In genomic region chr6:67068781-67069180, GRCh38 we compare ENCODE assay signal across 24 cellular contexts.
DNase-seq lines count a peak whose midpoint lies in the region; ATAC-seq lines count a peak whose summit lies in the region.
"Had no signal": no experiment of that assay in that cellular context is flagged by ENCODE, and none has a peak within 500 bp of the region (broad histone marks: within the 10 kb centered on the region; RNA-seq: fewer than 3 reads in every experiment).

No MANE protein-coding gene starts in this region.

- H3K27ac Mint-ChIP-seq in stimulated activated memory B cell treated with anti-CD40 and anti-IgM and Interleukin-4, amounts not matched to agents 10 μg/mL and 1 μg/mL and 100 μg/mL, for 72 hours: no peak overlapping the region
- H3K27ac Mint-ChIP-seq: CD14-positive monocyte; CD4-positive, alpha-beta memory T cell; CD4-positive, CD25-positive, alpha-beta regulatory T cell; CD8-positive, alpha-beta memory T cell had no signal

- H3K4me3 ChIP-seq in HAP-1: no peak overlapping the region
- no peak overlapping the region for H3K4me3 ChIP-seq in mesendoderm (ENCODE audit: low read length)
- H3K4me3 ChIP-seq: BLaER1, GM12878 had no signal

- H3K9me3 Mint-ChIP-seq in stimulated activated memory B cell treated with anti-CD40 and anti-IgM and Interleukin-4, amounts not matched to agents 10 μg/mL and 1 μg/mL and 100 μg/mL, for 72 hours: no peaks in the 10 kb centered on the region

- peaks cover 3% of the 10 kb centered on the region; the same call in 1 of the 2 replicates for H3K9me3 ChIP-seq in HAP-1
- H3K9me3 ChIP-seq: BLaER1 had no signal

- H3K27me3 ChIP-seq in HAP-1 (ENCODE audit: low read depth) (no peaks in the 10 kb centered on the region), mesendoderm (ENCODE audit: insufficient read depth, low read length, poor library complexity) (no peaks in the 10 kb centered on the region)
- H3K27me3 ChIP-seq: BE2C, BLaER1 had no signal

- H3K36me3 ChIP-seq in HAP-1 (replicated peaks): peaks cover 6% of the 10 kb centered on the region; the same call in 1 of the 2 replicates
- no peaks in the 10 kb centered on the region for H3K36me3 ChIP-seq in mesendoderm (ENCODE audit: control insufficient read depth, insufficient read depth, low read length)
- H3K36me3 ChIP-seq: BE2C, BLaER1 had no signal

- no peak overlapping the region for H3K27ac ChIP-seq in mesendoderm (ENCODE audit: low read depth, low read length)
- H3K27ac ChIP-seq: BLaER1 had no signal

- H3K56ac ChIP-seq in mesendoderm (ENCODE audit: low read length): no peak overlapping the region

- peaks cover 16% of the 10 kb centered on the region for H3K4me1 ChIP-seq in HAP-1
- H3K4me1 ChIP-seq in mesendoderm (ENCODE audit: control insufficient read depth, low read depth, low read length): no peaks in the 10 kb centered on the region
- H3K4me1 ChIP-seq: BE2C, BLaER1 had no signal

- no peaks in the 10 kb centered on the region for H3K79me2 ChIP-seq in mesendoderm (ENCODE audit: control insufficient read depth, insufficient read depth, low read length)

- no peak overlapping the region for H2BK120ac ChIP-seq in mesendoderm (ENCODE audit: low read depth, low read length)

- in situ Hi-C loops in HAP-1 (cut with MboI; ENCODE audit: low sequenced_read_pairs): no loop called here

- no peak overlapping the region for H3K23ac ChIP-seq in mesendoderm (ENCODE audit: low read length)

- no peaks in the 10 kb centered on the region for H3K36me3 Mint-ChIP-seq in stimulated activated memory B cell treated with anti-CD40 and anti-IgM and Interleukin-4, amounts not matched to agents 10 μg/mL and 1 μg/mL and 100 μg/mL, for 72 hours
- H3K36me3 Mint-ChIP-seq: CD14-positive monocyte; CD4-positive, alpha-beta memory T cell; CD4-positive, CD25-positive, alpha-beta regulatory T cell; CD8-positive, alpha-beta memory T cell had no signal

- ATAC-seq in stimulated activated memory B cell treated with anti-CD40 and anti-IgM and Interleukin-4, amounts not matched to agents 10 μg/mL and 1 μg/mL and 100 μg/mL, for 72 hours: peak; percentile 8
- no peak for ATAC-seq in HG02852 (IDR thresholded peaks at IDR 0.05; ENCODE audit: unreplicated experiment)
- no peak for ATAC-seq in GM21423 (IDR thresholded peaks at IDR 0.05; ENCODE audit: unreplicated experiment)
- ATAC-seq: GM12878 had no signal

- H3K18ac ChIP-seq in mesendoderm (ENCODE audit: low read length): no peak overlapping the region

- no peak overlapping the region for H2BK15ac ChIP-seq in mesendoderm (replicated peaks; ENCODE audit: low read depth)

- no peak overlapping the region for H2BK5ac ChIP-seq in mesendoderm (ENCODE audit: low read length)

- H3K4me2 ChIP-seq in mesendoderm (ENCODE audit: low read length): no peak overlapping the region
- H3K4me2 ChIP-seq: BLaER1 had no signal

- H3K4me3 Mint-ChIP-seq in stimulated activated memory B cell treated with anti-CD40 and anti-IgM and Interleukin-4, amounts not matched to agents 10 μg/mL and 1 μg/mL and 100 μg/mL, for 72 hours: no peak overlapping the region
- H3K4me3 Mint-ChIP-seq: CD14-positive monocyte; CD4-positive, alpha-beta memory T cell; CD4-positive, CD25-positive, alpha-beta regulatory T cell; CD8-positive, alpha-beta memory T cell had no signal

- no peaks in the 10 kb centered on the region for H3K27me3 Mint-ChIP-seq in stimulated activated memory B cell treated with anti-CD40 and anti-IgM and Interleukin-4, amounts not matched to agents 10 μg/mL and 1 μg/mL and 100 μg/mL, for 72 hours
- H3K27me3 Mint-ChIP-seq: CD4-positive, alpha-beta memory T cell; CD4-positive, CD25-positive, alpha-beta regulatory T cell; CD8-positive, alpha-beta memory T cell had no signal

- H3K79me1 ChIP-seq in mesendoderm (ENCODE audit: low read length): no peaks in the 10 kb centered on the region

- H2AK5ac ChIP-seq in mesendoderm (ENCODE audit: low read length): no peak overlapping the region

- DNase-seq in HAP-1 (ENCODE audit: low spot score in 2 of 2) (peak; percentile 85 to 90), mesendoderm (peak; percentile 30), SIG-M5 treated with dmso at 0.1 percent for 504 hours (lab: John Stamatoyannopoulos, UW; ENCODE audit: unreplicated experiment) (no peak)
- DNase-seq: 8988T; ACHN; BE2C; C1 segment of cervical spinal cord; CD4-positive, alpha-beta memory T cell; CD4-positive, CD25-positive, alpha-beta regulatory T cell; CD8-positive, alpha-beta memory T cell; COR-L47; DMS 273 treated with DMSO at 0.1 percent for 48 hours; DMS153; DMS53; DMS79; DND-41; EL; GDM1 had no signal

- H3K4me1 Mint-ChIP-seq in stimulated activated memory B cell treated with anti-CD40 and anti-IgM and Interleukin-4, amounts not matched to agents 10 μg/mL and 1 μg/mL and 100 μg/mL, for 72 hours: no peaks in the 10 kb centered on the region
- H3K4me1 Mint-ChIP-seq: CD14-positive monocyte; CD4-positive, alpha-beta memory T cell; CD4-positive, CD25-positive, alpha-beta regulatory T cell; CD8-positive, alpha-beta memory T cell had no signal

- no CpG with 5 or more reads among the region's 2 CpGs for WGBS in mesendoderm (ENCODE audit: extremely low coverage, insufficient coverage, low lambda C conversion rate)

- no peak overlapping the region for H3K9ac ChIP-seq in mesendoderm (ENCODE audit: low read length)
- H3K9ac ChIP-seq: BLaER1 had no signal

- H3K4ac ChIP-seq in mesendoderm (ENCODE audit: low read depth, low read length): no peak overlapping the region

- H4K8ac ChIP-seq in mesendoderm (ENCODE audit: low read depth, low read length): no peak overlapping the region

- H4K5ac ChIP-seq in mesendoderm (ENCODE audit: low read length): no peak overlapping the region
